Comparison of ENCODE assay signal across 1 cellular context in the genomic region with DNA sequence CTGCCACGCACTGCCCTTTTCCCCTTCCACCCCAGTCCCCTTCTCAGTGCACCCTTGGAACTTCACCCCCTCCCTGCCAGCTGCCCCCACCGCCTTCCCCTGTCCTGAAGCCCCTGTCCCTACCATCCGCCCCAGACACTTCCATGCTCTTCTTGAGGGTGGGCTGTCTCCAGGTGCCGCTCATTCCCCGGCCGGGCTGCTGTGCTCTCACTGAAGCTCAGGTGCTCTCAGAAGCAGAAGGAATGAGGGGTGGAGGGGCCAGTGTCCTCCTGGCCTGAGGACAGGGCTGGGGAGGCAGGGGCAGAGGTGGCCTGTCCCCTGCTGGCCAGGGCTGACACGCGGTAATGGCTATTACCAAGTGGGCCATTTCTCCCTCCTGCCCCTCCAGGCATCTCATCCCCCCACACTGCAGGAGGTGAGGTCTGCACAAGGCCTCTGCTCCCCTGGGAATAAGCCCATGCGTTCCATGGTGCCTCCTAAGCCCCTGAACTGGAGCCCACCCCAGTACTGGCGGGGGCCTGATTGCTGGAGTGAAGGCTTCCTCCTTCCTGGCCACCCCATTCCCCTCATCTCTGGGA.
TF ChIP-seq lines count a peak whose summit lies in the region.

No MANE protein-coding gene starts in this region.

TF ChIP-seq in HepG2, 621 proteins besides CTCF, POLR2A, EP300 and RAD21:
- TF ChIP-seq, protein P1, sequence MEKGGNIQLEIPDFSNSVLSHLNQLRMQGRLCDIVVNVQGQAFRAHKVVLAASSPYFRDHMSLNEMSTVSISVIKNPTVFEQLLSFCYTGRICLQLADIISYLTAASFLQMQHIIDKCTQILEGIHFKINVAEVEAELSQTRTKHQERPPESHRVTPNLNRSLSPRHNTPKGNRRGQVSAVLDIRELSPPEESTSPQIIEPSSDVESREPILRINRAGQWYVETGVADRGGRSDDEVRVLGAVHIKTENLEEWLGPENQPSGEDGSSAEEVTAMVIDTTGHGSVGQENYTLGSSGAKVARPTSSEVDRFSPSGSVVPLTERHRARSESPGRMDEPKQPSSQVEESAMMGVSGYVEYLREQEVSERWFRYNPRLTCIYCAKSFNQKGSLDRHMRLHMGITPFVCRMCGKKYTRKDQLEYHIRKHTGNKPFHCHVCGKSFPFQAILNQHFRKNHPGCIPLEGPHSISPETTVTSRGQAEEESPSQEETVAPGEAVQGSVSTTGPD (CRISPR knock-in tag; IDR thresholded peaks at IDR 0.05): no peak
- TF ChIP-seq KLF15 (CRISPR knock-in tag; IDR thresholded peaks at IDR 0.05; ENCODE audit: borderline replicate concordance) (no peak), ZSCAN21 (CRISPR knock-in tag; IDR thresholded peaks at IDR 0.05; ENCODE audit: borderline replicate concordance) (no peak), ZNF83 (CRISPR knock-in tag; IDR thresholded peaks at IDR 0.05; ENCODE audit: borderline replicate concordance) (0 out of 2 replicates have a peak, but pooled peaks have one; percentile 24), PITX1 (CRISPR knock-in tag; IDR thresholded peaks at IDR 0.05) (0 out of 2 replicates have a peak, but pooled peaks have one; percentile 17), REPIN1 (CRISPR knock-in tag; IDR thresholded peaks at IDR 0.05; ENCODE audit: borderline replicate concordance, low read depth) (no peak), AKAP8 (CRISPR knock-in tag; IDR thresholded peaks at IDR 0.05) (0 out of 2 replicates have a peak, but pooled peaks have one; percentile 20), AGO1 (IDR thresholded peaks at IDR 0.05; ENCODE audit: low read depth, low read length, poor library complexity, severe bottlenecking) (peak; percentile 18), SMAD3 (CRISPR knock-in tag; IDR thresholded peaks at IDR 0.05) (no peak), ZNF839 (CRISPR knock-in tag; IDR thresholded peaks at IDR 0.05; ENCODE audit: borderline replicate concordance) (no peak), MED1 (CRISPR knock-in tag; IDR thresholded peaks at IDR 0.05) (no peak), ZNF709 (CRISPR knock-in tag; IDR thresholded peaks at IDR 0.05) (0 out of 2 replicates have a peak, but pooled peaks have one; percentile 62), PCBP1 (IDR thresholded peaks at IDR 0.05; ENCODE audit: borderline replicate concordance, low read depth, low read length) (0 out of 2 replicates have a peak, but pooled peaks have one; percentile 15), ZNF138 (CRISPR knock-in tag; IDR thresholded peaks at IDR 0.05; ENCODE audit: low read depth) (no peak), ZNF224 (CRISPR knock-in tag; IDR thresholded peaks at IDR 0.05) (no peak), NRL (CRISPR knock-in tag; IDR thresholded peaks at IDR 0.05; ENCODE audit: borderline replicate concordance) (peak; percentile 21; the same call in 1 of the 2 replicates)
- TF ChIP-seq, protein P2, sequence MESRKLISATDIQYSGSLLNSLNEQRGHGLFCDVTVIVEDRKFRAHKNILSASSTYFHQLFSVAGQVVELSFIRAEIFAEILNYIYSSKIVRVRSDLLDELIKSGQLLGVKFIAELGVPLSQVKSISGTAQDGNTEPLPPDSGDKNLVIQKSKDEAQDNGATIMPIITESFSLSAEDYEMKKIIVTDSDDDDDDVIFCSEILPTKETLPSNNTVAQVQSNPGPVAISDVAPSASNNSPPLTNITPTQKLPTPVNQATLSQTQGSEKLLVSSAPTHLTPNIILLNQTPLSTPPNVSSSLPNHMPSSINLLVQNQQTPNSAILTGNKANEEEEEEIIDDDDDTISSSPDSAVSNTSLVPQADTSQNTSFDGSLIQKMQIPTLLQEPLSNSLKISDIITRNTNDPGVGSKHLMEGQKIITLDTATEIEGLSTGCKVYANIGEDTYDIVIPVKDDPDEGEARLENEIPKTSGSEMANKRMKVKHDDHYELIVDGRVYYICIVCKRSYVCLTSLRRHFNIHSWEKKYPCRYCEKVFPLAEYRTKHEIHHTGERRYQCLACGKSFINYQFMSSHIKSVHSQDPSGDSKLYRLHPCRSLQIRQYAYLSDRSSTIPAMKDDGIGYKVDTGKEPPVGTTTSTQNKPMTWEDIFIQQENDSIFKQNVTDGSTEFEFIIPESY (CRISPR knock-in tag; IDR thresholded peaks at IDR 0.05): peak; percentile 96
- TF ChIP-seq, protein P3, sequence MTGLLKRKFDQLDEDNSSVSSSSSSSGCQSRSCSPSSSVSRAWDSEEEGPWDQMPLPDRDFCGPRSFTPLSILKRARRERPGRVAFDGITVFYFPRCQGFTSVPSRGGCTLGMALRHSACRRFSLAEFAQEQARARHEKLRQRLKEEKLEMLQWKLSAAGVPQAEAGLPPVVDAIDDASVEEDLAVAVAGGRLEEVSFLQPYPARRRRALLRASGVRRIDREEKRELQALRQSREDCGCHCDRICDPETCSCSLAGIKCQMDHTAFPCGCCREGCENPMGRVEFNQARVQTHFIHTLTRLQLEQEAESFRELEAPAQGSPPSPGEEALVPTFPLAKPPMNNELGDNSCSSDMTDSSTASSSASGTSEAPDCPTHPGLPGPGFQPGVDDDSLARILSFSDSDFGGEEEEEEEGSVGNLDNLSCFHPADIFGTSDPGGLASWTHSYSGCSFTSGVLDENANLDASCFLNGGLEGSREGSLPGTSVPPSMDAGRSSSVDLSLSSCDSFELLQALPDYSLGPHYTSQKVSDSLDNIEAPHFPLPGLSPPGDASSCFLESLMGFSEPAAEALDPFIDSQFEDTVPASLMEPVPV (CRISPR knock-in tag; IDR thresholded peaks at IDR 0.05): no peak
- TF ChIP-seq, protein P4, sequence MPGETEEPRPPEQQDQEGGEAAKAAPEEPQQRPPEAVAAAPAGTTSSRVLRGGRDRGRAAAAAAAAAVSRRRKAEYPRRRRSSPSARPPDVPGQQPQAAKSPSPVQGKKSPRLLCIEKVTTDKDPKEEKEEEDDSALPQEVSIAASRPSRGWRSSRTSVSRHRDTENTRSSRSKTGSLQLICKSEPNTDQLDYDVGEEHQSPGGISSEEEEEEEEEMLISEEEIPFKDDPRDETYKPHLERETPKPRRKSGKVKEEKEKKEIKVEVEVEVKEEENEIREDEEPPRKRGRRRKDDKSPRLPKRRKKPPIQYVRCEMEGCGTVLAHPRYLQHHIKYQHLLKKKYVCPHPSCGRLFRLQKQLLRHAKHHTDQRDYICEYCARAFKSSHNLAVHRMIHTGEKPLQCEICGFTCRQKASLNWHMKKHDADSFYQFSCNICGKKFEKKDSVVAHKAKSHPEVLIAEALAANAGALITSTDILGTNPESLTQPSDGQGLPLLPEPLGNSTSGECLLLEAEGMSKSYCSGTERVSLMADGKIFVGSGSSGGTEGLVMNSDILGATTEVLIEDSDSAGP (CRISPR knock-in tag; IDR thresholded peaks at IDR 0.05; ENCODE audit: borderline replicate concordance): peak; percentile 25; the same call in 1 of the 2 replicates
- TF ChIP-seq, protein P5, sequence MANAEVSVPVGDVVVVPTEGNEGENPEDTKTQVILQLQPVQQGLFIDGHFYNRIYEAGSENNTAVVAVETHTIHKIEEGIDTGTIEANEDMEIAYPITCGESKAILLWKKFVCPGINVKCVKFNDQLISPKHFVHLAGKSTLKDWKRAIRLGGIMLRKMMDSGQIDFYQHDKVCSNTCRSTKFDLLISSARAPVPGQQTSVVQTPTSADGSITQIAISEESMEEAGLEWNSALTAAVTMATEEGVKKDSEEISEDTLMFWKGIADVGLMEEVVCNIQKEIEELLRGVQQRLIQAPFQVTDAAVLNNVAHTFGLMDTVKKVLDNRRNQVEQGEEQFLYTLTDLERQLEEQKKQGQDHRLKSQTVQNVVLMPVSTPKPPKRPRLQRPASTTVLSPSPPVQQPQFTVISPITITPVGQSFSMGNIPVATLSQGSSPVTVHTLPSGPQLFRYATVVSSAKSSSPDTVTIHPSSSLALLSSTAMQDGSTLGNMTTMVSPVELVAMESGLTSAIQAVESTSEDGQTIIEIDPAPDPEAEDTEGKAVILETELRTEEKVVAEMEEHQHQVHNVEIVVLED (CRISPR knock-in tag; IDR thresholded peaks at IDR 0.05; ENCODE audit: borderline replicate concordance): no peak
